Comparison of ENCODE assay signal across 10 cellular contexts in genomic region chr1:42282867-42283583, GRCh38. TPM values are rescaled to one million over a fixed set of nuclear protein-coding genes. Genes with fewer than 3 reads are reported as not detected.
DNase-seq lines count a peak whose midpoint lies in the region; TF ChIP-seq lines count a peak whose summit lies in the region.
"Had no signal": no experiment of that assay in that cellular context is flagged by ENCODE, and none has a peak within 500 bp of the region (broad histone marks: within the 10 kb centered on the region; RNA-seq: fewer than 3 reads in every experiment).

No MANE protein-coding gene starts in this region.

- H3K27me3 ChIP-seq in PC-9 (ENCODE audit: insufficient read depth, low read depth) (no peaks in the 10 kb centered on the region), H7 (ENCODE audit: control insufficient read depth, insufficient read depth, low read length) (no peaks in the 10 kb centered on the region)

- 0 out of 2 replicates have a peak, but pooled peaks cover 7% of the 10 kb centered on the region for H4K20me1 ChIP-seq in PC-9 (ENCODE audit: insufficient read depth)

- H3K4me1 Mint-ChIP-seq in T-helper 2 cell treated with Interferon-gamma antibody and Interleukin-4, amounts not matched to agents 5 μg/mL and 100 μg/mL, for 36 hours (ENCODE audit: low read depth), result peaks cover 11% of the 10 kb centered on the region

- H3K9me3 Mint-ChIP-seq in T-helper 2 cell treated with Interferon-gamma antibody and Interleukin-4, amounts not matched to agents 5 μg/mL and 100 μg/mL, for 36 hours, result no peaks in the 10 kb centered on the region
- H3K9me3 Mint-ChIP-seq: immature natural killer cell had no signal

- peaks cover 48% of the 10 kb centered on the region for H3K4me1 ChIP-seq in PC-9 (replicated peaks; ENCODE audit: insufficient read depth)

- peak overlapping the region; percentile 86 for H3K27ac ChIP-seq in PC-9
- H3K27ac ChIP-seq: RWPE1 had no signal

- H3K4me3 ChIP-seq in PC-9 (peak overlapping the region; percentile 4; the same call in 1 of the 2 replicates), epithelial cell of esophagus (ENCODE audit: low read length) (no peak overlapping the region), H7 (ENCODE audit: insufficient read depth, low read depth, low read length) (no peak overlapping the region)

- H3K9me2 ChIP-seq in PC-9 (ENCODE audit: insufficient read depth), result no peaks in the 10 kb centered on the region

- POLR2A ChIA-PET in PC-9 (lab: Charles Lee; ENCODE audit: unreplicated experiment), result no interaction called here

- H3K36me3 ChIP-seq in PC-9 (ENCODE audit: low read depth) (0 out of 2 replicates have a peak, but pooled peaks cover 14% of the 10 kb centered on the region), H7 (replicated peaks; ENCODE audit: control insufficient read depth, insufficient read depth, low read length) (no peaks in the 10 kb centered on the region)

- peaks cover 7% of the 10 kb centered on the region for H3K36me3 Mint-ChIP-seq in T-helper 2 cell treated with Interferon-gamma antibody and Interleukin-4, amounts not matched to agents 5 μg/mL and 100 μg/mL, for 36 hours (ENCODE audit: low read depth)

- H2AFZ ChIP-seq in PC-9, result no peak overlapping the region

- H3F3A ChIP-seq in PC-9 (ENCODE audit: insufficient read depth, low read depth), result peaks cover 39% of the 10 kb centered on the region

- H3K4me3 Mint-ChIP-seq in T-helper 2 cell treated with Interferon-gamma antibody and Interleukin-4, amounts not matched to agents 5 μg/mL and 100 μg/mL, for 36 hours, result no peak overlapping the region
- H3K4me3 Mint-ChIP-seq: immature natural killer cell had no signal

- CTCF ChIA-PET in PC-9 (lab: Charles Lee), result interaction anchor here (0.7 kb wide), 1 partner anchor 110 kb away, joined by 3 read pairs; no protein-coding TSS in a partner anchor

- intact Hi-C loops in PC-9 (cut with micrococcal nuclease; ENCODE audit: unreplicated experiment), result loop anchor here (5.0 kb wide), 1 partner anchor 174 kb away; the partner anchor contains the start of genes PPCS and ZMYND12

- BruUV-seq in PC-9 (replicated peaks; lab: Mats Ljungman, UMichigan), result no TSS peak

- no peaks in the 10 kb centered on the region for H3K9me3 ChIP-seq in PC-9 (ENCODE audit: insufficient read depth, low read depth)

- H3K27ac Mint-ChIP-seq in T-helper 2 cell treated with Interferon-gamma antibody and Interleukin-4, amounts not matched to agents 5 μg/mL and 100 μg/mL, for 36 hours, result no peak overlapping the region

- H3K27me3 Mint-ChIP-seq in T-helper 2 cell treated with Interferon-gamma antibody and Interleukin-4, amounts not matched to agents 5 μg/mL and 100 μg/mL, for 36 hours (ENCODE audit: low read depth), result no peaks in the 10 kb centered on the region

- TF ChIP-seq CTCF in PC-9 (conservative IDR thresholded peaks at IDR 0.05) (no peak), epithelial cell of esophagus (IDR thresholded peaks at IDR 0.05; ENCODE audit: insufficient read depth, low read depth, low read length, missing control alignments) (no peak)

- DNase-seq in HCEC 1CT, result peak; percentile 67
- DNase-seq in PC-9, result peak in 1 of 2 experiments; percentile 89
- peak; percentile 75 for DNase-seq in epithelial cell of esophagus (ENCODE audit: low read depth)
- DNase-seq in pulmonary artery endothelial cell (ENCODE audit: low read depth, low spot score), result peak; percentile 3
- DNase-seq in H7, result no peak
- no peak for DNase-seq in inferior parietal cortex (ENCODE audit: extremely low spot score)
- no peak for DNase-seq in T-helper 2 cell treated with Interferon-gamma antibody and Interleukin-4, amounts not matched to agents 5 μg/mL and 100 μg/mL, for 36 hours (ENCODE audit: low spot score)
- DNase-seq: activated effector memory CD4-positive, alpha-beta T cell treated with Interleukin-2 at 50 U/mL for 16 hours; immature natural killer cell had no signal

- H3K4me2 ChIP-seq in PC-9, result peak overlapping the region; percentile 65

- H3K79me2 ChIP-seq in PC-9 (ENCODE audit: low read depth), result peaks cover 91% of the 10 kb centered on the region

RNA-seq across cellular contexts. Expression of gene FOXJ3, which starts 52.0 kb away (rescaled TPM):
- total RNA-seq in PC-9 (2021), result 46.7 and 60.4 TPM in 2 replicates
- 12.4 and 16.1 TPM in 2 replicates for total RNA-seq in pulmonary artery endothelial cell
- total RNA-seq in H7 (2014; rRNA removed; shearing (Covaris generic)), result 41.5 and 45.0 TPM in 2 replicates

Comparison
In these comparisons a context has a peak if more than half of its experiments do, and no peak if none do; other contexts are left out.
1. DNase-seq: peak in HCEC 1CT (single experiment), epithelial cell of esophagus (single experiment) and pulmonary artery endothelial cell (single experiment); none in H7 (single experiment), inferior parietal cortex (single experiment) and T-helper 2 cell treated with Interferon-gamma antibody and Interleukin-4, amounts not matched to agents 5 μg/mL and 100 μg/mL, for 36 hours (single experiment).